ENCODE assay signal across 8 cellular contexts in genomic region chr7:43905954-43906326, GRCh38.
DNase-seq lines count a peak whose midpoint lies in the region; ATAC-seq and TF ChIP-seq lines count a peak whose summit lies in the region.

No MANE protein-coding gene starts in this region.

- in situ Hi-C loops in brain microvascular endothelial cell (cut with HindIII; ENCODE audit: low pct_ligation_motif_present, low sequenced_read_pairs): no loop called here

- H3K27me3 ChIP-seq in brain microvascular endothelial cell (replicated peaks): no peaks in the 10 kb centered on the region

- peak; percentile 46 for ATAC-seq in GM19455 (IDR thresholded peaks at IDR 0.05; ENCODE audit: unreplicated experiment)
- peak; percentile 37 for ATAC-seq in HG03571 (IDR thresholded peaks at IDR 0.05; ENCODE audit: unreplicated experiment)

- no peak for TF ChIP-seq CTCF in brain microvascular endothelial cell (IDR thresholded peaks at IDR 0.05; ENCODE audit: low read depth, low read length, missing control alignments)

- peak; percentile 12 for DNase-seq in COR-L47 (lab: John Stamatoyannopoulos, UW)
- peak in 3 of 5 donors; percentile 13 to 20 (median 15) for DNase-seq in T-helper 1 cell
- peak; percentile 14 for DNase-seq in brain microvascular endothelial cell
- no peak for DNase-seq in skeletal muscle cell (ENCODE audit: low read depth)
- no peak for DNase-seq in OCI-M2 (lab: John Stamatoyannopoulos, UW; ENCODE audit: unreplicated experiment)

- H3K36me3 ChIP-seq in brain microvascular endothelial cell (replicated peaks): no peaks in the 10 kb centered on the region

- no peaks in the 10 kb centered on the region for H3K9me3 ChIP-seq in iPS-18c (ENCODE audit: control insufficient read depth, insufficient read depth, low read length)

- H3K27ac ChIP-seq in brain microvascular endothelial cell: peak overlapping the region; percentile 64

- peak overlapping the region; percentile 73 for H3K4me3 ChIP-seq in brain microvascular endothelial cell (ENCODE audit: low read depth, low read length)
- peak overlapping the region; percentile 69 for H3K4me3 ChIP-seq in iPS-18c (ENCODE audit: insufficient read depth, low read depth, low read length)
- peak overlapping the region; percentile 63 for H3K4me3 ChIP-seq in skeletal muscle cell (ENCODE audit: low read depth, low read length)

Comparison
In these comparisons a context has a peak if more than half of its experiments do, and no peak if none do; other contexts are left out.
1. DNase-seq: peak in COR-L47 (single experiment), T-helper 1 cell (3 of 5) and brain microvascular endothelial cell (single experiment); none in skeletal muscle cell (single experiment) and OCI-M2 (single experiment).
2. Peak in every context shown above with its lines, with median percentiles within 50 percentile points of each other: H3K4me3 ChIP-seq.